26 cellular contexts compared by ENCODE assay signal in genomic region chr3:139287557-139287956, GRCh38.
"Had no signal": no experiment of that assay in that cellular context is flagged by ENCODE, and none has a peak within 500 bp of the region (broad histone marks: within the 10 kb centered on the region; RNA-seq: fewer than 3 reads in every experiment).

No MANE protein-coding gene starts in this region.

- H3K27ac ChIP-seq: colonic mucosa, epithelial cell of prostate, esophagus squamous epithelium had no signal

- H3K36me3 ChIP-seq: adrenal gland, colonic mucosa, esophagus squamous epithelium had no signal

- H3K36me3 Mint-ChIP-seq: activated CD4-positive, alpha-beta memory T cell treated with anti-CD3 and anti-CD28 coated beads for 36 hours; activated CD8-positive, alpha-beta memory T cell treated with anti-CD3 and anti-CD28 coated beads, Interleukin-2, amount 10 ng/mL, durations not matched to agents 7 days and 5 days; activated naive CD4-positive, alpha-beta T cell treated with anti-CD3 and anti-CD28 coated beads, Interleukin-2, amount 50 U/mL, for 24 hours; activated naive CD8-positive, alpha-beta T cell treated with anti-CD3 and anti-CD28 coated beads for 36 hours had no signal

- H3K27ac Mint-ChIP-seq: activated CD4-positive, alpha-beta memory T cell treated with anti-CD3 and anti-CD28 coated beads for 36 hours; activated CD4-positive, alpha-beta T cell treated with anti-CD3 and anti-CD28 coated beads for 36 hours; activated CD4-positive, alpha-beta T cell treated with anti-CD3 and anti-CD28 coated beads, Interleukin-2, amount 10 ng/mL, durations not matched to agents 24 days and 14 days; activated CD8-positive, alpha-beta memory T cell treated with anti-CD3 and anti-CD28 coated beads, Interleukin-2, amount 10 ng/mL, durations not matched to agents 7 days and 5 days; activated CD8-positive, alpha-beta T cell treated with anti-CD3 and anti-CD28 coated beads, Interleukin-2, amount 10 ng/mL, durations not matched to agents 7 days and 5 days; activated naive CD4-positive, alpha-beta T cell treated with anti-CD3 and anti-CD28 coated beads for 36 hours; activated naive CD4-positive, alpha-beta T cell treated with anti-CD3 and anti-CD28 coated beads, Interleukin-2, amount 50 U/mL, for 24 hours; activated naive CD8-positive, alpha-beta T cell treated with anti-CD3 and anti-CD28 coated beads for 36 hours; activated naive CD8-positive, alpha-beta T cell treated with anti-CD3 and anti-CD28 coated beads, Interleukin-2, amount 50 U/mL, for 24 hours; activated T-cell treated with anti-CD3 and anti-CD28 coated beads, Interleukin-2, amount 50 U/mL, for 24 hours; activated T-cell treated with anti-CD3 and anti-CD28 coated beads, Interleukin-2, amount 50 U/mL, for 72 hours had no signal

- H3K4me3 Mint-ChIP-seq: activated CD4-positive, alpha-beta memory T cell treated with anti-CD3 and anti-CD28 coated beads for 36 hours; activated CD4-positive, alpha-beta T cell treated with anti-CD3 and anti-CD28 coated beads for 36 hours; activated CD4-positive, alpha-beta T cell treated with anti-CD3 and anti-CD28 coated beads, Interleukin-2, amount 10 ng/mL, durations not matched to agents 24 days and 14 days; activated CD8-positive, alpha-beta memory T cell treated with anti-CD3 and anti-CD28 coated beads, Interleukin-2, amount 10 ng/mL, durations not matched to agents 7 days and 5 days; activated CD8-positive, alpha-beta T cell treated with anti-CD3 and anti-CD28 coated beads, Interleukin-2, amount 10 ng/mL, durations not matched to agents 7 days and 5 days; activated naive CD4-positive, alpha-beta T cell treated with anti-CD3 and anti-CD28 coated beads for 36 hours; activated naive CD4-positive, alpha-beta T cell treated with anti-CD3 and anti-CD28 coated beads, Interleukin-2, amount 50 U/mL, for 24 hours; activated naive CD8-positive, alpha-beta T cell treated with anti-CD3 and anti-CD28 coated beads for 36 hours; activated naive CD8-positive, alpha-beta T cell treated with anti-CD3 and anti-CD28 coated beads, Interleukin-2, amount 50 U/mL, for 24 hours; activated T-cell treated with anti-CD3 and anti-CD28 coated beads, Interleukin-2, amount 50 U/mL, for 24 hours; activated T-cell treated with anti-CD3 and anti-CD28 coated beads, Interleukin-2, amount 50 U/mL, for 72 hours had no signal

- DNase-seq: activated CD4-positive, alpha-beta memory T cell treated with anti-CD3 and anti-CD28 coated beads for 36 hours; activated CD4-positive, alpha-beta T cell treated with anti-CD3 and anti-CD28 coated beads for 36 hours; activated CD4-positive, alpha-beta T cell treated with anti-CD3 and anti-CD28 coated beads, Interleukin-2, amount 10 ng/mL, durations not matched to agents 24 days and 14 days; activated CD4-positive, CD25-positive, alpha-beta regulatory T cell; activated CD4-positive, CD25-positive, alpha-beta regulatory T cell treated with anti-CD3 and anti-CD28 coated beads, Interleukin-2, amount 50 U/mL, for 72 hours; activated CD8-positive, alpha-beta memory T cell treated with anti-CD3 and anti-CD28 coated beads, Interleukin-2, amount 10 ng/mL, durations not matched to agents 7 days and 5 days; activated CD8-positive, alpha-beta memory T cell treated with anti-CD3 and anti-CD28 coated beads, Interleukin-2, amount 50 U/mL, for 4 hours; activated CD8-positive, alpha-beta T cell treated with anti-CD3 and anti-CD28 coated beads, Interleukin-2, amount 10 ng/mL, durations not matched to agents 7 days and 5 days; activated naive CD4-positive, alpha-beta T cell treated with anti-CD3 and anti-CD28 coated beads for 36 hours; activated naive CD8-positive, alpha-beta T cell treated with anti-CD3 and anti-CD28 coated beads for 36 hours; activated naive CD8-positive, alpha-beta T cell treated with anti-CD3 and anti-CD28 coated beads, Interleukin-2, amount 50 U/mL, for 24 hours; activated T-cell treated with anti-CD3 and anti-CD28 coated beads, Interleukin-2, amount 50 U/mL, for 24 hours; activated T-cell treated with anti-CD3 and anti-CD28 coated beads, Interleukin-2, amount 50 U/mL, for 72 hours; amygdala; caudate nucleus; colonic mucosa; effector CD8-positive, alpha-beta T cell; esophagus squamous epithelium; head of caudate nucleus had no signal

- H3K27me3 Mint-ChIP-seq: activated CD4-positive, alpha-beta memory T cell treated with anti-CD3 and anti-CD28 coated beads for 36 hours; activated CD4-positive, alpha-beta T cell treated with anti-CD3 and anti-CD28 coated beads for 36 hours; activated CD4-positive, alpha-beta T cell treated with anti-CD3 and anti-CD28 coated beads, Interleukin-2, amount 10 ng/mL, durations not matched to agents 24 days and 14 days; activated CD8-positive, alpha-beta memory T cell treated with anti-CD3 and anti-CD28 coated beads, Interleukin-2, amount 10 ng/mL, durations not matched to agents 7 days and 5 days; activated naive CD4-positive, alpha-beta T cell treated with anti-CD3 and anti-CD28 coated beads, Interleukin-2, amount 50 U/mL, for 24 hours; activated naive CD8-positive, alpha-beta T cell treated with anti-CD3 and anti-CD28 coated beads for 36 hours; activated naive CD8-positive, alpha-beta T cell treated with anti-CD3 and anti-CD28 coated beads, Interleukin-2, amount 50 U/mL, for 24 hours; activated T-cell treated with anti-CD3 and anti-CD28 coated beads, Interleukin-2, amount 50 U/mL, for 24 hours had no signal

- H3K4me1 ChIP-seq: colonic mucosa, esophagus squamous epithelium had no signal

- ATAC-seq: activated CD4-positive, alpha-beta T cell treated with anti-CD3 and anti-CD28 coated beads for 36 hours; activated CD8-positive, alpha-beta memory T cell treated with anti-CD3 and anti-CD28 coated beads, Interleukin-2, amount 10 ng/mL, durations not matched to agents 7 days and 5 days; activated CD8-positive, alpha-beta T cell treated with anti-CD3 and anti-CD28 coated beads, Interleukin-2, amount 10 ng/mL, durations not matched to agents 7 days and 5 days; activated naive CD8-positive, alpha-beta T cell treated with anti-CD3 and anti-CD28 coated beads, Interleukin-2, amount 50 U/mL, for 24 hours; activated T-cell treated with anti-CD3 and anti-CD28 coated beads, Interleukin-2, amount 50 U/mL, for 72 hours had no signal

- H3K9me3 ChIP-seq: adrenal gland, body of pancreas, colonic mucosa, esophagus squamous epithelium had no signal

- H3K27me3 ChIP-seq: adrenal gland, body of pancreas, colonic mucosa, esophagus squamous epithelium had no signal

- H3K4me3 ChIP-seq: adrenal gland, body of pancreas, colonic mucosa, esophagus squamous epithelium had no signal

- FAIRE-seq: endometrium, endothelial cell of umbilical vein, frontal cortex had no signal

- H3K9me3 Mint-ChIP-seq: activated CD4-positive, alpha-beta memory T cell treated with anti-CD3 and anti-CD28 coated beads for 36 hours; activated CD4-positive, alpha-beta T cell treated with anti-CD3 and anti-CD28 coated beads, Interleukin-2, amount 10 ng/mL, durations not matched to agents 24 days and 14 days; activated naive CD4-positive, alpha-beta T cell treated with anti-CD3 and anti-CD28 coated beads for 36 hours; activated naive CD4-positive, alpha-beta T cell treated with anti-CD3 and anti-CD28 coated beads, Interleukin-2, amount 50 U/mL, for 24 hours; activated naive CD8-positive, alpha-beta T cell treated with anti-CD3 and anti-CD28 coated beads for 36 hours; activated naive CD8-positive, alpha-beta T cell treated with anti-CD3 and anti-CD28 coated beads, Interleukin-2, amount 50 U/mL, for 24 hours; activated T-cell treated with anti-CD3 and anti-CD28 coated beads, Interleukin-2, amount 50 U/mL, for 24 hours; activated T-cell treated with anti-CD3 and anti-CD28 coated beads, Interleukin-2, amount 50 U/mL, for 72 hours had no signal

- H3K4me1 Mint-ChIP-seq: activated CD4-positive, alpha-beta T cell treated with anti-CD3 and anti-CD28 coated beads for 36 hours; activated CD4-positive, alpha-beta T cell treated with anti-CD3 and anti-CD28 coated beads, Interleukin-2, amount 10 ng/mL, durations not matched to agents 24 days and 14 days; activated CD8-positive, alpha-beta memory T cell treated with anti-CD3 and anti-CD28 coated beads, Interleukin-2, amount 10 ng/mL, durations not matched to agents 7 days and 5 days; activated naive CD4-positive, alpha-beta T cell treated with anti-CD3 and anti-CD28 coated beads, Interleukin-2, amount 50 U/mL, for 24 hours; activated naive CD8-positive, alpha-beta T cell treated with anti-CD3 and anti-CD28 coated beads for 36 hours; activated naive CD8-positive, alpha-beta T cell treated with anti-CD3 and anti-CD28 coated beads, Interleukin-2, amount 50 U/mL, for 24 hours had no signal
